In genomic region chr3:47578691-47579632, GRCh38 we compare ENCODE assay signal across 8 cellular contexts. TPM values are rescaled to one million over a fixed set of nuclear protein-coding genes. Genes with fewer than 3 reads are reported as not detected.
DNase-seq lines count a peak whose midpoint lies in the region; ATAC-seq and TF ChIP-seq lines count a peak whose summit lies in the region.

TSS of gene CSPG5 (minus strand) at chr3:47578865. CDS start at chr3:47578693, 172 bp downstream.

- no peaks in the 10 kb centered on the region for H3K9me3 ChIP-seq in HAP-1

- ATAC-seq in activated CD4-positive, CD25-positive, alpha-beta regulatory T cell treated with anti-CD3 and anti-CD28 coated beads, Interleukin-2, amount 50 U/mL, for 24 hours: peak; percentile 39 to 44
- ATAC-seq in GM18498 (IDR thresholded peaks at IDR 0.05; ENCODE audit: unreplicated experiment) (no peak), GM19397 (IDR thresholded peaks at IDR 0.05; ENCODE audit: unreplicated experiment) (no peak)

- peaks cover 8% of the 10 kb centered on the region; the same call in 1 of the 2 replicates for H3K27me3 ChIP-seq in HAP-1 (ENCODE audit: low read depth)

- in situ Hi-C loops in HAP-1 (cut with MboI; ENCODE audit: low sequenced_read_pairs): no loop called here

- no peaks in the 10 kb centered on the region for H3K36me3 ChIP-seq in HAP-1 (replicated peaks)

- H3K4me3 ChIP-seq in AG09309 (ENCODE audit: control insufficient read depth, low read depth, low read length): peak within 1 kb of the TSS; percentile 39
- peak within 1 kb of the TSS; percentile 35 for H3K4me3 ChIP-seq in HAP-1

- DNase-seq in AG09309 (ENCODE audit: low read depth) (no peak), HAP-1 (ENCODE audit: low spot score in 2 of 2) (peak in 1 of 2 experiments; percentile 69), ecto neural progenitor cell (ENCODE audit: low spot score) (peak; percentile 80), mesenteric fat pad (ENCODE audit: low spot score) (peak; percentile 84), substantia nigra (lab: John Stamatoyannopoulos, UW) (peak in 19 of 49 donors; percentile 8 to 93 (median 30))

- H3K4me1 ChIP-seq in HAP-1: peaks cover 5% of the 10 kb centered on the region; the same call in 1 of the 2 replicates

- H3K27ac ChIP-seq in substantia nigra (ENCODE audit: low read depth, low read length, poor library complexity, severe bottlenecking): peak within 1 kb of the TSS; percentile 17

- no peak for TF ChIP-seq CTCF in AG09309 (IDR thresholded peaks at IDR 0.05; ENCODE audit: control insufficient read depth, insufficient read depth, low read depth, low read length, missing control alignments)

RNA-seq across cellular contexts. Expression of gene CSPG5, which starts in this region (rescaled TPM):
- 2.0 TPM for total RNA-seq in mesenteric fat pad

Comparison
In these comparisons a context has a peak if more than half of its experiments do, and no peak if none do; other contexts are left out.
1. ATAC-seq: peak in activated CD4-positive, CD25-positive, alpha-beta regulatory T cell treated with anti-CD3 and anti-CD28 coated beads, Interleukin-2, amount 50 U/mL, for 24 hours (2 of 2); none in GM18498 (single experiment) and GM19397 (single experiment).